16 cellular contexts compared by ENCODE assay signal in genomic region chr1:177230228-177231016, GRCh38. TPM values are rescaled to one million over a fixed set of nuclear protein-coding genes. Genes with fewer than 3 reads are reported as not detected.
DNase-seq lines count a peak whose midpoint lies in the region; ATAC-seq and TF ChIP-seq lines count a peak whose summit lies in the region.
"Had no signal": no experiment of that assay in that cellular context is flagged by ENCODE, and none has a peak within 500 bp of the region (broad histone marks: within the 10 kb centered on the region; RNA-seq: fewer than 3 reads in every experiment).

No MANE protein-coding gene starts in this region.

- POLR2A ChIA-PET in HEK293 (lab: Yijun Ruan, JAX): no interaction called here

- H3K36me3 ChIP-seq in HEK293 (ENCODE audit: control insufficient read depth in 2 of 2, insufficient read depth in 1 of 2, low read length in 2 of 2): no peaks in the 10 kb centered on the region
- no peaks in the 10 kb centered on the region for H3K36me3 ChIP-seq in heart left ventricle
- H3K36me3 ChIP-seq: BLaER1 had no signal

- CTCF ChIA-PET in HEK293 (lab: Yijun Ruan, JAX): interaction anchor here (0.6 to 1.2 kb wide), 3 partner anchors 25 to 836 kb away, joined by 3 to 4 read pairs (median 3); no protein-coding TSS in a partner anchor

- TF ChIP-seq CTCF in HEK293 (tag by site-specific recombination; IDR thresholded peaks at IDR 0.05): no peak
- no peak for TF ChIP-seq CTCF in heart left ventricle (IDR thresholded peaks at IDR 0.05)
- peak; percentile 17 for TF ChIP-seq CTCF in progenitor cell of endocrine pancreas (IDR thresholded peaks at IDR 0.05; ENCODE audit: unreplicated experiment)

- H3K27me3 ChIP-seq in heart left ventricle: no peaks in the 10 kb centered on the region
- H3K27me3 ChIP-seq: BLaER1 had no signal

- 48 to 62% (median 57%) methylated on average over 3 to 4 of the region's 4 CpGs for WGBS in heart left ventricle, 4 donors

- peaks cover 14% of the 10 kb centered on the region for H3K27me3 Mint-ChIP-seq in progenitor cell of endocrine pancreas

- H3K4me1 Mint-ChIP-seq in progenitor cell of endocrine pancreas (ENCODE audit: low read depth): no peaks in the 10 kb centered on the region
- H3K4me1 Mint-ChIP-seq: CD8-positive, alpha-beta memory T cell had no signal

- H3K4me3 ChIP-seq in HEK293 (ENCODE audit: low read depth, low read length): no peak overlapping the region
- H3K4me3 ChIP-seq in heart left ventricle: no peak overlapping the region
- H3K4me3 ChIP-seq: BLaER1, GM23248 had no signal

- H3K27ac Mint-ChIP-seq in progenitor cell of endocrine pancreas: no peak overlapping the region
- H3K27ac Mint-ChIP-seq: CD8-positive, alpha-beta memory T cell; H9 had no signal

- H3K36me3 Mint-ChIP-seq in progenitor cell of endocrine pancreas (ENCODE audit: insufficient read depth): no peaks in the 10 kb centered on the region
- H3K36me3 Mint-ChIP-seq: CD8-positive, alpha-beta memory T cell had no signal

- no peaks in the 10 kb centered on the region for H3K4me1 ChIP-seq in HEK293 (ENCODE audit: control insufficient read depth, insufficient read depth, low read length)
- peaks cover 0 to 5% (median 0%) of the 10 kb centered on the region in 12 donors for H3K4me1 ChIP-seq in heart left ventricle
- H3K4me1 ChIP-seq: Caco-2 had no signal

- no peak overlapping the region for H3K4me3 Mint-ChIP-seq in progenitor cell of endocrine pancreas (ENCODE audit: low read depth)
- H3K4me3 Mint-ChIP-seq: CD8-positive, alpha-beta memory T cell; H9 had no signal

- H3K9me3 Mint-ChIP-seq in progenitor cell of endocrine pancreas (ENCODE audit: low read depth): no peaks in the 10 kb centered on the region
- H3K9me3 Mint-ChIP-seq: H9 had no signal

- H3K9me3 ChIP-seq in HEK293 (ENCODE audit: control insufficient read depth, insufficient read depth, low read depth, low read length): no peaks in the 10 kb centered on the region
- no peaks in the 10 kb centered on the region for H3K9me3 ChIP-seq in heart left ventricle
- H3K9me3 ChIP-seq: BLaER1, Caco-2 had no signal

- TF ChIP-seq POLR2A in heart left ventricle (IDR thresholded peaks at IDR 0.05): no peak

- intact Hi-C loops in heart left ventricle (cut with DNase I): no loop called here

- ATAC-seq in heart left ventricle (peak in 3 of 4 donors; percentile 57 to 74 (median 57)), GM19463 (IDR thresholded peaks at IDR 0.05; ENCODE audit: unreplicated experiment) (no peak)
- no peak for ATAC-seq in stimulated activated naive CD8-positive, alpha-beta T cell treated with anti-CD3 and anti-CD28 coated beads, Interleukin-15, Interleukin-2, amounts not matched to agents 100 U/mL and 50 U/mL, for 24 hours

- no peak overlapping the region for H3K27ac ChIP-seq in HEK293 (ENCODE audit: extremely low read depth, low read depth, low read length)
- H3K27ac ChIP-seq in heart left ventricle: no peak overlapping the region
- H3K27ac ChIP-seq: BLaER1, GM23248 had no signal

- DNase-seq in NCI-H748 (lab: John Stamatoyannopoulos, UW; ENCODE audit: unreplicated experiment): peak; percentile 4
- DNase-seq in NCI-H748 treated with DMSO at 0.1 percent for 48 hours (lab: John Stamatoyannopoulos, UW): no peak
- DNase-seq in heart left ventricle: no peak
- DNase-seq in progenitor cell of endocrine pancreas (ENCODE audit: low spot score, unreplicated experiment): no peak
- no peak for DNase-seq in stimulated activated naive CD8-positive, alpha-beta T cell treated with anti-CD3 and anti-CD28 coated beads, Interleukin-15, Interleukin-2, amounts not matched to agents 100 U/mL and 50 U/mL, for 24 hours
- DNase-seq: 8988T; AML-193; Caco-2; CD8-positive, alpha-beta memory T cell; DND-41; GDM1; GM23248 had no signal

TF ChIP-seq in HEK293, 187 proteins besides CTCF, POLR2A, EP300 and RAD21:
- TF ChIP-seq ZNF398 (tag by site-specific recombination; IDR thresholded peaks at IDR 0.05) (no peak), ZIC2 (tag by site-specific recombination; IDR thresholded peaks at IDR 0.05) (peak; percentile 51; the same call in 1 of the 2 replicates)

RNA-seq across cellular contexts. Expression of gene BRINP2, which starts 59.7 kb away (rescaled TPM):
- total RNA-seq in heart left ventricle (1 to 10 TPM in 1 of 9 donors, under 1 TPM in 8; 0.11 to 1.2 (median 0.22) TPM), progenitor cell of endocrine pancreas (0.11 and 0.41 TPM in 2 replicates)
- under 1 TPM; 0.12 to 0.15 TPM for polyA plus RNA-seq in heart left ventricle
- total RNA-seq: Caco-2; CD8-positive, alpha-beta memory T cell; GM23248; H9 had no signal
- polyA plus RNA-seq: CD8-positive, alpha-beta memory T cell had no signal

Comparison
In these comparisons a context has a peak if more than half of its experiments do, and no peak if none do; other contexts are left out.
1. ATAC-seq: peak in heart left ventricle (3 of 4); none in stimulated activated naive CD8-positive, alpha-beta T cell treated with anti-CD3 and anti-CD28 coated beads, Interleukin-15, Interleukin-2, amounts not matched to agents 100 U/mL and 50 U/mL, for 24 hours (single experiment) and GM19463 (single experiment).